In the genomic region with DNA sequence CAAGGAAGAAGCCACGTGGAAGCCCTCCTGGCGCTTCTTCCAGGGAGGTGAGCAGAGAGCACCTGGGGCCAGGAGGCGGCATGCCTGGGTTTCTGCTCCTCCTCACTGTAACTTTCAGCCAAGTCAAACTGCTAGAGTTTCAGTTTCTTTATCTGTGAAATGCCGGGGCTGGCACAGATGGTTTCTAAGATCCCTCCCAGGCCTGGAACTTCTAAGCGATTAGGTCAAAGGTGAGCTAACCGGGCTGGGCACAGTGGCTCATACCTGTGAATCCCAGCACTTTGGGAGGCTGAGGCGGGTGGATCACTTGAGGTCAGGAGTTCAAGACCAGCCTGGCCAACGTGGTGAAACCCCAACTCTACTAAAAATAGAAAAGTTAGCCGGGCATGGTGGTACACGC, we compare ENCODE assay signal across 9 cellular contexts. TPM values are rescaled to one million over a fixed set of nuclear protein-coding genes. Genes with fewer than 3 reads are reported as not detected.
DNase-seq lines count a peak whose midpoint lies in the region; ATAC-seq, FAIRE-seq and TF ChIP-seq lines count a peak whose summit lies in the region.
"Not testable (repeated sequence)": the region's sequence is repeated elsewhere in the genome, so short reads cannot be mapped to it uniquely, and the experiment has no call there.
"Had no signal": no experiment of that assay in that cellular context is flagged by ENCODE, and none has a peak within 500 bp of the region (broad histone marks: within the 10 kb centered on the region; RNA-seq: fewer than 3 reads in every experiment).

No MANE protein-coding gene starts in this region.

- TF ChIP-seq POLR2A in GM12878 (IDR thresholded peaks at IDR 0.05; ENCODE audit: low read depth, low read length), result not testable (repeated sequence)

- not testable (repeated sequence) for H3F3A ChIP-seq in OCI-LY1 (ENCODE audit: insufficient read depth, low read length)

- H3K4me3 ChIP-seq in OCI-LY1 (ENCODE audit: low read depth, low read length, poor library complexity, severe bottlenecking); GM12878; mucosa of descending colon: not testable (repeated sequence)

- H3K9me3 ChIP-seq in CD4-positive, alpha-beta T cell (ENCODE audit: control insufficient read depth, low read length); OCI-LY1 (ENCODE audit: low read length); GM12878 (replicated peaks; ENCODE audit: control insufficient read depth, insufficient read depth, low read length); mucosa of descending colon: not testable (repeated sequence)

- FAIRE-seq in GM12878 (lab: Jason Lieb, UNC), result peak; percentile 98

- not testable (repeated sequence) for H2AFZ ChIP-seq in OCI-LY1 (ENCODE audit: low read length); GM12878 (ENCODE audit: control insufficient read depth, low read depth, low read length)

- H3K27ac Mint-ChIP-seq in CD4-positive, alpha-beta T cell, result peak overlapping the region; percentile 99
- peak overlapping the region; percentile 88 for H3K27ac Mint-ChIP-seq in activated T-cell treated with anti-CD3 and anti-CD28 coated beads, Interleukin-2, amount 50 U/mL, for 24 hours

- ATAC-seq in CD4-positive, alpha-beta T cell (ENCODE audit: poor library complexity), result peak; percentile 55
- peak; percentile 55 for ATAC-seq in GM19035 (IDR thresholded peaks at IDR 0.05; ENCODE audit: unreplicated experiment)
- ATAC-seq in HG02759 (IDR thresholded peaks at IDR 0.05; ENCODE audit: unreplicated experiment), result peak; percentile 45
- peak; percentile 72 for ATAC-seq in GM12878
- ATAC-seq in mucosa of descending colon, result peak; percentile 72
- ATAC-seq in stimulated activated naive CD8-positive, alpha-beta T cell treated with anti-CD3 and anti-CD28 coated beads, Interleukin-15, Interleukin-2, amounts not matched to agents 100 U/mL and 50 U/mL, for 24 hours, result peak; percentile 22

- in situ Hi-C loops in GM12878 (cut with MboI), result loop anchor here (10.0 kb wide), 1 partner anchor 56 kb away; a partner anchor contains a TSS

- not testable (repeated sequence) for TF ChIP-seq RAD21 in GM12878 (IDR thresholded peaks at IDR 0.05; ENCODE audit: insufficient read depth, low read depth, low read length)

- H3K27me3 Mint-ChIP-seq in CD4-positive, alpha-beta T cell, result not testable (repeated sequence)
- peaks cover 46% of the 10 kb centered on the region for H3K27me3 Mint-ChIP-seq in activated T-cell treated with anti-CD3 and anti-CD28 coated beads, Interleukin-2, amount 50 U/mL, for 24 hours

- not testable (repeated sequence) for H3K9me2 ChIP-seq in OCI-LY1 (ENCODE audit: low read depth, low read length)

- not testable (repeated sequence) for H4K20me1 ChIP-seq in OCI-LY1 (ENCODE audit: insufficient read depth, low read length); GM12878 (ENCODE audit: control insufficient read depth, insufficient read depth)

- H3K36me3 ChIP-seq in OCI-LY1 (ENCODE audit: insufficient read depth, low read length); GM12878 (ENCODE audit: control insufficient read depth in 2 of 2, insufficient read depth in 2 of 2, low read length in 1 of 2); mucosa of descending colon (ENCODE audit: low read depth): not testable (repeated sequence)

- SMC1A ChIA-PET in GM12878 (lab: Charles Lee; ENCODE audit: uncharacterized antibody, unreplicated experiment), result interaction anchor here (0.9 to 3.2 kb wide), 9 partner anchors 8 to 61 kb away, joined by 3 to 27 read pairs (median 5); a partner anchor contains a TSS

- H3K9ac ChIP-seq in OCI-LY1 (ENCODE audit: low read length); GM12878 (ENCODE audit: control insufficient read depth, insufficient read depth, low read length): not testable (repeated sequence)

- H3K9me3 Mint-ChIP-seq in CD4-positive, alpha-beta T cell; activated T-cell treated with anti-CD3 and anti-CD28 coated beads, Interleukin-2, amount 50 U/mL, for 24 hours: not testable (repeated sequence)

- not testable (repeated sequence) for TF ChIP-seq CTCF in CD4-positive, alpha-beta T cell (IDR thresholded peaks at IDR 0.05); OCI-LY1 (IDR thresholded peaks at IDR 0.05; ENCODE audit: low read length); GM12878 (IDR thresholded peaks at IDR 0.05 in 2 of 3, conservative IDR thresholded peaks at IDR 0.05 in 1 of 3; ENCODE audit: control insufficient read depth in 2 of 3, extremely low read depth in 1 of 3, insufficient read depth in 1 of 3, low read depth in 3 of 3, low read length in 3 of 3); mucosa of descending colon (IDR thresholded peaks at IDR 0.05)

- not testable (repeated sequence) for H3K27ac ChIP-seq in CD4-positive, alpha-beta T cell (ENCODE audit: low read depth, low read length)
- H3K27ac ChIP-seq in OCI-LY1 (ENCODE audit: low read depth, low read length, poor library complexity, severe bottlenecking), result peak overlapping the region; percentile 73
- peak overlapping the region; percentile 60 for H3K27ac ChIP-seq in GM12878 (ENCODE audit: control insufficient read depth, insufficient read depth)

- DNase-seq in CD4-positive, alpha-beta T cell; activated T-cell treated with anti-CD3 and anti-CD28 coated beads, Interleukin-2, amount 50 U/mL, for 24 hours; GM12878 (ENCODE audit: low read depth, low spot score): not testable (repeated sequence)
- DNase-seq in mucosa of descending colon, result peak in 1 of 3 donors; percentile 26
- DNase-seq in stimulated activated naive CD8-positive, alpha-beta T cell treated with anti-CD3 and anti-CD28 coated beads, Interleukin-15, Interleukin-2, amounts not matched to agents 100 U/mL and 50 U/mL, for 24 hours, result peak; percentile 22

- H3K4me1 Mint-ChIP-seq in CD4-positive, alpha-beta T cell (ENCODE audit: low read depth), result peaks cover 52% of the 10 kb centered on the region
- H3K4me1 Mint-ChIP-seq in activated T-cell treated with anti-CD3 and anti-CD28 coated beads, Interleukin-2, amount 50 U/mL, for 24 hours (ENCODE audit: low read depth), result peaks cover 53% of the 10 kb centered on the region

- H3K27me3 ChIP-seq in CD4-positive, alpha-beta T cell (ENCODE audit: control insufficient read depth, insufficient read depth, low read length); OCI-LY1 (ENCODE audit: insufficient read depth, low read length); GM12878 (replicated peaks in 1 of 2; ENCODE audit: control insufficient read depth in 2 of 2, insufficient read depth in 2 of 2, low read length in 1 of 2): not testable (repeated sequence)

- CTCF ChIA-PET in CD4-positive, alpha-beta T cell (lab: Charles Lee), result interaction anchor here (1.2 to 2.6 kb wide), 2 partner anchors 10 to 11 kb away, joined by 3 to 7 read pairs; no protein-coding TSS in a partner anchor
- CTCF ChIA-PET in GM12878 (lab: Yijun Ruan, JAX), result interaction anchor here (0.7 to 2.3 kb wide), 5 partner anchors 13 to 40 kb away, joined by 3 to 8 read pairs (median 5); no protein-coding TSS in a partner anchor

- H3K4me2 ChIP-seq in OCI-LY1 (ENCODE audit: low read length), result not testable (repeated sequence)
- peak overlapping the region; percentile 63; the same call in 1 of the 2 replicates for H3K4me2 ChIP-seq in GM12878 (ENCODE audit: control insufficient read depth, insufficient read depth)

- not testable (repeated sequence) for TF ChIP-seq EP300 in GM12878 (IDR thresholded peaks at IDR 0.05; ENCODE audit: borderline replicate concordance in 1 of 2, control insufficient read depth in 1 of 2, low read depth in 2 of 2, low read length in 2 of 2)

- H3K4me3 Mint-ChIP-seq in CD4-positive, alpha-beta T cell, result peak overlapping the region; percentile 80
- H3K4me3 Mint-ChIP-seq in activated T-cell treated with anti-CD3 and anti-CD28 coated beads, Interleukin-2, amount 50 U/mL, for 24 hours, result peak overlapping the region; percentile 67

- not testable (repeated sequence) for H3K36me3 Mint-ChIP-seq in CD4-positive, alpha-beta T cell (ENCODE audit: low read depth); activated T-cell treated with anti-CD3 and anti-CD28 coated beads, Interleukin-2, amount 50 U/mL, for 24 hours (ENCODE audit: low read depth)

- intact Hi-C loops in CD4-positive, alpha-beta T cell (cut with DNase I, micrococcal nuclease); GM12878 (cut with micrococcal nuclease; ENCODE audit: unreplicated experiment); mucosa of descending colon (cut with DNase I, micrococcal nuclease): not testable (repeated sequence)

- RAD21 ChIA-PET in GM12878 (lab: Charles Lee; ENCODE audit: unreplicated experiment), result interaction anchor here (1.0 to 2.3 kb wide), 6 partner anchors 10 to 61 kb away, joined by 3 to 14 read pairs (median 6); no protein-coding TSS in a partner anchor

- H3K79me2 ChIP-seq in OCI-LY1 (ENCODE audit: insufficient read depth, low read length); GM12878 (ENCODE audit: control insufficient read depth, insufficient read depth, low read length): not testable (repeated sequence)

- 9% methylated on average over 9 of the region's 10 CpGs for WGBS in GM12878 (ENCODE audit: insufficient coverage, insufficient replicate concordance, low lambda C conversion rate, missing lambda C conversion rate)

- H3K4me1 ChIP-seq in OCI-LY1 (ENCODE audit: insufficient read depth, low read length, severe bottlenecking) (peaks cover 36% of the 10 kb centered on the region), GM12878 (ENCODE audit: control insufficient read depth, insufficient read depth, low read length) (peaks cover 37% of the 10 kb centered on the region)
- H3K4me1 ChIP-seq in mucosa of descending colon (ENCODE audit: low read depth), result not testable (repeated sequence)

- not testable (repeated sequence) for BruUV-seq in GM12878 (replicated peaks; lab: Mats Ljungman, UMichigan)

- POLR2A ChIA-PET in CD4-positive, alpha-beta T cell (lab: Charles Lee), result interaction anchor here (1.1 to 2.6 kb wide), 5 partner anchors 9 to 155 kb away, joined by 3 to 54 read pairs (median 3); a partner anchor contains a TSS
- POLR2A ChIA-PET in GM12878 (lab: Charles Lee), result interaction anchor here (0.6 to 3.2 kb wide), 6 partner anchors 9 to 515 kb away, joined by 3 to 17 read pairs (median 6); a partner anchor contains a TSS

RNA-seq across cellular contexts. Expression of a gene that starts 7.8 kb away (rescaled TPM):
- 1 to 10 TPM; 1.4 to 2.0 TPM for total RNA-seq in CD4-positive, alpha-beta T cell
- total RNA-seq in GM12878 (2013; cell fraction: nucleolus; rRNA removed), result 2.9 and 4.2 TPM in 2 replicates
- total RNA-seq in GM12878 (2014; rRNA removed) (5.0 and 8.5 TPM in 2 replicates), GM12878 (2014; rRNA removed; fragmentation: Illumina TruSeq; extraction: Trizol) (1.6 and 1.7 TPM in 2 replicates), GM12878 (2021) (6.1 and 6.3 TPM in 2 replicates), mucosa of descending colon (1 to 10 TPM; 4.8 to 7.9 (median 7.8) TPM)
- 1.3 TPM for polyA plus RNA-seq in GM12878 (2011; ENCODE audit: low read depth)
- polyA plus RNA-seq in GM12878 (2011; rRNA removed) (3.0 and 4.2 TPM in 2 replicates), GM12878 (2014; fragmentation: Illumina TruSeq; extraction: Trizol) (0.36 and 0.88 TPM in 2 replicates), GM12878 (2014; fragmentation: Nextera tagmentation; extraction: Ambion mirVana) (under 1 TPM; 0.45 to 0.99 TPM), GM12878 (2014; rRNA removed) (5.6 and 7.0 TPM in 2 replicates), GM12878 (2016; fragmentation: Nextera tagmentation; extraction: Ambion mirVana) (1 to 10 TPM; 4.0 to 4.8 TPM)
- polyA plus RNA-seq in GM12878 (2011; cell fraction: cytosol; rRNA removed), result 9.1 and 11.2 TPM in 2 replicates
- polyA plus RNA-seq in GM12878 (2011; cell fraction: nucleus; rRNA removed), result 4.7 and 5.0 TPM in 2 replicates
- polyA plus RNA-seq in GM12878 (2012), result 5.0 and 5.4 TPM in 2 replicates
- 3.2 and 6.9 TPM in 2 replicates for polyA minus RNA-seq in GM12878 (2011; rRNA and poly(A)+ RNA removed)
- polyA minus RNA-seq in GM12878 (2011; cell fraction: cytosol; rRNA and poly(A)+ RNA removed), result 0.94 and 2.7 TPM in 2 replicates
- polyA minus RNA-seq in GM12878 (2011; cell fraction: nucleus; rRNA and poly(A)+ RNA removed), result 3.0 and 3.4 TPM in 2 replicates

RNA-seq across cellular contexts. Expression of a gene that starts 8.8 kb away (rescaled TPM):
- 10 to 100 TPM; 45.9 to 50.2 TPM for total RNA-seq in CD4-positive, alpha-beta T cell
- total RNA-seq in GM12878 (2013; cell fraction: nucleolus; rRNA removed), result 24.5 and 28.7 TPM in 2 replicates
- 18.8 and 25.5 TPM in 2 replicates for total RNA-seq in GM12878 (2014; rRNA removed)
- 8.8 and 10.6 TPM in 2 replicates for total RNA-seq in GM12878 (2014; rRNA removed; fragmentation: Illumina TruSeq; extraction: Trizol)
- total RNA-seq in GM12878 (2021), result 86.1 and 92.7 TPM in 2 replicates
- 14.7 TPM for polyA plus RNA-seq in GM12878 (2011; ENCODE audit: low read depth)
- 2.3 and 4.1 TPM in 2 replicates for polyA plus RNA-seq in GM12878 (2011; rRNA removed)
- polyA plus RNA-seq in GM12878 (2011; cell fraction: cytosol; rRNA removed), result 11.0 and 15.4 TPM in 2 replicates
- 29.9 and 55.9 TPM in 2 replicates for polyA plus RNA-seq in GM12878 (2011; cell fraction: nucleus; rRNA removed)
- 25.7 and 35.7 TPM in 2 replicates for polyA plus RNA-seq in GM12878 (2012)
- 7.4 and 21.5 TPM in 2 replicates for polyA plus RNA-seq in GM12878 (2014; fragmentation: Illumina TruSeq; extraction: Trizol)
- 1 to 10 TPM; 3.9 to 7.6 TPM for polyA plus RNA-seq in GM12878 (2014; fragmentation: Nextera tagmentation; extraction: Ambion mirVana)
- polyA plus RNA-seq in GM12878 (2014; rRNA removed), result 32.0 and 45.1 TPM in 2 replicates
- polyA plus RNA-seq in GM12878 (2016; fragmentation: Nextera tagmentation; extraction: Ambion mirVana), result 10 to 100 TPM; 39.3 to 39.8 TPM
- polyA minus RNA-seq in GM12878 (2011; rRNA and poly(A)+ RNA removed), result 4.8 and 11.2 TPM in 2 replicates
- 28.6 and 29.6 TPM in 2 replicates for polyA minus RNA-seq in GM12878 (2011; cell fraction: cytosol; rRNA and poly(A)+ RNA removed)
- polyA minus RNA-seq in GM12878 (2011; cell fraction: nucleus; rRNA and poly(A)+ RNA removed), result 9.9 and 19.6 TPM in 2 replicates
- 10 to 100 TPM; 36.3 to 56.5 (median 48.2) TPM for total RNA-seq in mucosa of descending colon

RNA-seq across cellular contexts. Expression of a gene that starts 36.0 kb away (rescaled TPM):
- total RNA-seq in CD4-positive, alpha-beta T cell, result 1 to 10 TPM; 8.6 to 9.3 TPM
- 8.3 and 9.0 TPM in 2 replicates for total RNA-seq in GM12878 (2013; cell fraction: nucleolus; rRNA removed)
- total RNA-seq in GM12878 (2014; rRNA removed) (2.1 and 2.2 TPM in 2 replicates), GM12878 (2014; rRNA removed; fragmentation: Illumina TruSeq; extraction: Trizol) (1.6 and 1.8 TPM in 2 replicates), GM12878 (2021) (4.9 and 6.8 TPM in 2 replicates), mucosa of descending colon (10 to 100 TPM in 2 of 3 donors, 1 to 10 TPM in 1; 3.5 to 21.2 (median 10.2) TPM)
- 3.9 TPM for polyA plus RNA-seq in GM12878 (2011; ENCODE audit: low read depth)
- polyA plus RNA-seq in GM12878 (2011; rRNA removed) (1.1 and 1.6 TPM in 2 replicates), GM12878 (2014; fragmentation: Illumina TruSeq; extraction: Trizol) (0.19 and 1.3 TPM in 2 replicates), GM12878 (2014; fragmentation: Nextera tagmentation; extraction: Ambion mirVana) (not detected), GM12878 (2014; rRNA removed) (4.0 and 4.5 TPM in 2 replicates), GM12878 (2016; fragmentation: Nextera tagmentation; extraction: Ambion mirVana) (under 1 TPM in 1 of 2 experiments, not detected in 1; 0.36 TPM)
- 2.1 and 2.3 TPM in 2 replicates for polyA plus RNA-seq in GM12878 (2011; cell fraction: cytosol; rRNA removed)
- 4.1 and 6.0 TPM in 2 replicates for polyA plus RNA-seq in GM12878 (2011; cell fraction: nucleus; rRNA removed)
- 7.1 and 8.3 TPM in 2 replicates for polyA plus RNA-seq in GM12878 (2012)
- polyA minus RNA-seq in GM12878 (2011; rRNA and poly(A)+ RNA removed), result 0.44 and 2.3 TPM in 2 replicates
- 0.83 TPM in 1 of 2 replicates, not detected in the other for polyA minus RNA-seq in GM12878 (2011; cell fraction: cytosol; rRNA and poly(A)+ RNA removed)
- 0.96 and 2.1 TPM in 2 replicates for polyA minus RNA-seq in GM12878 (2011; cell fraction: nucleus; rRNA and poly(A)+ RNA removed)
- total RNA-seq: smooth muscle cell had no signal

RNA-seq across cellular contexts. Expression of a gene that starts 39.3 kb away (rescaled TPM):
- total RNA-seq in CD4-positive, alpha-beta T cell, result 10 to 100 TPM; 61.2 to 67.4 TPM
- 44.0 and 54.1 TPM in 2 replicates for total RNA-seq in GM12878 (2013; cell fraction: nucleolus; rRNA removed)
- total RNA-seq in GM12878 (2014; rRNA removed) (63.2 and 77.8 TPM in 2 replicates), GM12878 (2014; rRNA removed; fragmentation: Illumina TruSeq; extraction: Trizol) (37.6 and 42.3 TPM in 2 replicates), GM12878 (2021) (106 and 136 TPM in 2 replicates), mucosa of descending colon (10 to 100 TPM; 66.5 to 96.0 (median 85.2) TPM)
- polyA plus RNA-seq in GM12878 (2011; ENCODE audit: low read depth), result 21.6 TPM
- polyA plus RNA-seq in GM12878 (2011; rRNA removed) (19.0 and 27.8 TPM in 2 replicates), GM12878 (2014; fragmentation: Illumina TruSeq; extraction: Trizol) (9.4 and 32.7 TPM in 2 replicates), GM12878 (2014; fragmentation: Nextera tagmentation; extraction: Ambion mirVana) (10 to 100 TPM in 1 of 2 experiments, 1 to 10 TPM in 1; 4.2 to 15.1 TPM), GM12878 (2014; rRNA removed) (89.9 and 107 TPM in 2 replicates), GM12878 (2016; fragmentation: Nextera tagmentation; extraction: Ambion mirVana) (10 to 100 TPM; 36.8 to 82.4 TPM)
- polyA plus RNA-seq in GM12878 (2011; cell fraction: cytosol; rRNA removed), result 29.6 and 55.4 TPM in 2 replicates
- 65.0 and 102 TPM in 2 replicates for polyA plus RNA-seq in GM12878 (2011; cell fraction: nucleus; rRNA removed)
- 45.7 and 78.8 TPM in 2 replicates for polyA plus RNA-seq in GM12878 (2012)
- polyA minus RNA-seq in GM12878 (2011; rRNA and poly(A)+ RNA removed), result 22.2 and 50.5 TPM in 2 replicates
- polyA minus RNA-seq in GM12878 (2011; cell fraction: cytosol; rRNA and poly(A)+ RNA removed), result 36.8 TPM in 2 replicates
- polyA minus RNA-seq in GM12878 (2011; cell fraction: nucleus; rRNA and poly(A)+ RNA removed), result 25.1 and 44.2 TPM in 2 replicates

RNA-seq across cellular contexts. Expression of a gene that starts 45.6 kb away (rescaled TPM):
- total RNA-seq in CD4-positive, alpha-beta T cell, result 10 to 100 TPM; 41.5 to 42.0 TPM
- total RNA-seq in GM12878 (2013; cell fraction: nucleolus; rRNA removed), result 17.5 and 20.3 TPM in 2 replicates
- total RNA-seq in GM12878 (2014; rRNA removed) (82.6 and 100 TPM in 2 replicates), GM12878 (2014; rRNA removed; fragmentation: Illumina TruSeq; extraction: Trizol) (59.6 and 69.5 TPM in 2 replicates), GM12878 (2021) (113 and 123 TPM in 2 replicates), mucosa of descending colon (10 to 100 TPM; 52.2 to 72.3 (median 68.9) TPM)
- 40.6 TPM for polyA plus RNA-seq in GM12878 (2011; ENCODE audit: low read depth)
- polyA plus RNA-seq in GM12878 (2011; rRNA removed) (25.4 and 45.1 TPM in 2 replicates), GM12878 (2014; fragmentation: Illumina TruSeq; extraction: Trizol) (88.7 and 97.7 TPM in 2 replicates), GM12878 (2014; fragmentation: Nextera tagmentation; extraction: Ambion mirVana) (10 to 100 TPM in 1 of 2 experiments, 1 to 10 TPM in 1; 7.9 to 26.6 TPM), GM12878 (2014; rRNA removed) (158 TPM in 2 replicates), GM12878 (2016; fragmentation: Nextera tagmentation; extraction: Ambion mirVana) (100 to 1,000 TPM; 209 to 212 TPM)
- 77.8 and 104 TPM in 2 replicates for polyA plus RNA-seq in GM12878 (2011; cell fraction: cytosol; rRNA removed)
- 54.2 and 67.6 TPM in 2 replicates for polyA plus RNA-seq in GM12878 (2011; cell fraction: nucleus; rRNA removed)
- polyA plus RNA-seq in GM12878 (2012), result 64.3 and 68.0 TPM in 2 replicates
- 31.8 and 50.4 TPM in 2 replicates for polyA minus RNA-seq in GM12878 (2011; rRNA and poly(A)+ RNA removed)
- 17.2 and 25.0 TPM in 2 replicates for polyA minus RNA-seq in GM12878 (2011; cell fraction: cytosol; rRNA and poly(A)+ RNA removed)
- polyA minus RNA-seq in GM12878 (2011; cell fraction: nucleus; rRNA and poly(A)+ RNA removed), result 13.3 and 24.4 TPM in 2 replicates

Comparison
In these comparisons a context has a peak if more than half of its experiments do, and no peak if none do; other contexts are left out.
1. ATAC-seq: peak in every context shown above with its lines; median percentile 72 in GM12878; 72 in mucosa of descending colon; 55 in CD4-positive, alpha-beta T cell; 55 in GM19035; 45 in HG02759; 22 in stimulated activated naive CD8-positive, alpha-beta T cell treated with anti-CD3 and anti-CD28 coated beads, Interleukin-15, Interleukin-2, amounts not matched to agents 100 U/mL and 50 U/mL, for 24 hours.